8 cellular contexts compared by ENCODE assay signal in genomic region chr9:71909887-71910601, GRCh38. TPM values are rescaled to one million over a fixed set of nuclear protein-coding genes. Genes with fewer than 3 reads are reported as not detected.
DNase-seq lines count a peak whose midpoint lies in the region; ATAC-seq, FAIRE-seq and TF ChIP-seq lines count a peak whose summit lies in the region.

No MANE protein-coding gene starts in this region.

- H3K27ac ChIP-seq in H1 (ENCODE audit: low read depth, low read length) = peak overlapping the region; percentile 89
- H3K27ac ChIP-seq in lower lobe of right lung = peak overlapping the region; percentile 93

- no peak overlapping the region for H2AK5ac ChIP-seq in H1 (ENCODE audit: low read depth, low read length)

- 0% methylated on average over 27 of the region's 41 CpGs; no CpG with 5 or more reads in 1 of the 2 experiments for WGBS in H1 (ENCODE audit: extremely low coverage in 1 of 2, insufficient coverage in 1 of 2, insufficient read length in 1 of 2, insufficient replicate concordance in 2 of 2, low coverage in 1 of 2, low lambda C conversion rate in 2 of 2, missing lambda C conversion rate in 1 of 2), 2 experiments

- no peak overlapping the region for H3K23ac ChIP-seq in H1 (ENCODE audit: insufficient read length)

- BruUV-seq in Calu3 (replicated peaks; lab: Mats Ljungman, UMichigan) = no TSS peak

- H3K4me3 Mint-ChIP-seq in Calu3 (ENCODE audit: low read depth, unreplicated experiment) = peak overlapping the region; percentile 88

- H3K79me2 ChIP-seq in H1 (ENCODE audit: control insufficient read depth in 1 of 2, insufficient read depth in 2 of 2, low read length in 2 of 2) = peaks cover 66 to 94% of the 10 kb centered on the region in 2 experiments

- H3K4me2 ChIP-seq in H1 (ENCODE audit: insufficient read depth in 1 of 2, low read depth in 2 of 2, low read length in 2 of 2) = peak overlapping the region; percentile 69 to 89

- CTCF ChIA-PET in Calu3 (lab: Charles Lee) (no interaction called here), H1 (lab: Charles Lee; ENCODE audit: partially characterized antibody) (no interaction called here)

- no peak for TF ChIP-seq EP300 in H1 (IDR thresholded peaks at IDR 0.05; ENCODE audit: borderline replicate concordance in 1 of 2, low read depth in 2 of 2, low read length in 2 of 2)

- H3K23me2 ChIP-seq in H1 (ENCODE audit: low read depth, low read length) = peaks cover 8% of the 10 kb centered on the region

- FAIRE-seq in H1 (lab: Jason Lieb, UNC) = no peak

- peak overlapping the region; percentile 76 for H3K4ac ChIP-seq in H1 (replicated peaks; ENCODE audit: insufficient read length, low read depth, low read length)

- TF ChIP-seq RAD21 in H1 (IDR thresholded peaks at IDR 0.05 in 1 of 2, conservative IDR thresholded peaks at IDR 0.05 in 1 of 2; ENCODE audit: low read depth in 2 of 2, low read length in 2 of 2) = peak in 1 of 2 experiments; percentile 1; a peak in 1 of 4 replicates

- H3K14ac ChIP-seq in H1 (ENCODE audit: insufficient read length) = no peak overlapping the region

- H4K91ac ChIP-seq in H1 (replicated peaks; ENCODE audit: insufficient read length, low read length) = no peak overlapping the region

- H4K20me1 ChIP-seq in H1 (replicated peaks in 1 of 2; ENCODE audit: control insufficient read depth in 1 of 2, insufficient read depth in 2 of 2, low read length in 2 of 2) = peaks cover 17 to 24% of the 10 kb centered on the region in 2 experiments

- peak overlapping the region; percentile 68 for H3K27ac Mint-ChIP-seq in Calu3 (ENCODE audit: unreplicated experiment)

- POLR2A ChIA-PET in H1 (lab: Charles Lee; ENCODE audit: partially characterized antibody) = interaction anchor here (0.6 to 3.6 kb wide), 13 partner anchors 9 to 94 kb away, joined by 3 to 73 read pairs (median 7); no protein-coding TSS in a partner anchor

- H3K9me3 ChIP-seq in H1 (ENCODE audit: insufficient read depth in 2 of 2, low read depth in 1 of 2, low read length in 1 of 2) (no peaks in the 10 kb centered on the region), lower lobe of right lung (no peaks in the 10 kb centered on the region)

- H3K4me1 Mint-ChIP-seq in Calu3 (ENCODE audit: low read depth, unreplicated experiment) = no peaks in the 10 kb centered on the region

- H2BK120ac ChIP-seq in H1 (replicated peaks; ENCODE audit: low read depth, low read length) = peak overlapping the region; percentile 13

- no peak overlapping the region for H2BK15ac ChIP-seq in H1 (ENCODE audit: low read length)

- TF ChIP-seq CTCF in Calu3 (IDR thresholded peaks at IDR 0.05; ENCODE audit: unreplicated experiment) (no peak), NB4 (IDR thresholded peaks at IDR 0.05; ENCODE audit: low read depth, low read length) (no peak), H1 (IDR thresholded peaks at IDR 0.05; ENCODE audit: control extremely low read depth in 1 of 3, insufficient read depth in 1 of 3, low read depth in 1 of 3, low read length in 3 of 3) (no peak), lower lobe of right lung (IDR thresholded peaks at IDR 0.05) (no peak)

- H3K56ac ChIP-seq in H1 (replicated peaks; ENCODE audit: insufficient read length, low read depth, low read length) = peak overlapping the region; percentile 74

- intact Hi-C loops in Calu3 (cut with micrococcal nuclease; ENCODE audit: unreplicated experiment) (loop anchor here (2.0 to 5.0 kb wide), 3 partner anchors 35 to 442 kb away; no protein-coding TSS in a partner anchor), lower lobe of right lung (cut with DNase I) (no loop called here)

- ATAC-seq in GM21717 (IDR thresholded peaks at IDR 0.05; ENCODE audit: unreplicated experiment) (peak; percentile 15), lower lobe of right lung (peak; percentile 28 to 43)

- H3K27me3 Mint-ChIP-seq in Calu3 (ENCODE audit: unreplicated experiment) = no peaks in the 10 kb centered on the region

- 0 out of 2 replicates have a peak overlapping the region, but pooled peaks have one; percentile 48 for H2BK20ac ChIP-seq in H1 (ENCODE audit: low read length)

- H3K4me1 ChIP-seq in H1 (replicated peaks in 1 of 4; ENCODE audit: control insufficient read depth in 3 of 4, insufficient read depth in 4 of 4, low read length in 3 of 4) = peaks cover 0 to 14% (median 3%) of the 10 kb centered on the region in 4 experiments; a peak in 5 of 7 replicates
- peaks cover 36% of the 10 kb centered on the region for H3K4me1 ChIP-seq in lower lobe of right lung

- H3K4me3 ChIP-seq in NB4 (ENCODE audit: low read depth, low read length) (peak overlapping the region; percentile 81), H1 (ENCODE audit: extremely low read depth in 1 of 4, insufficient read depth in 2 of 4, low read depth in 3 of 4, low read length in 4 of 4) (peak overlapping the region; percentile 63 to 98 (median 94)), lower lobe of right lung (peak overlapping the region; percentile 93)

- H3K36me3 ChIP-seq in H1 (ENCODE audit: control insufficient read depth in 2 of 4, insufficient read depth in 4 of 4, low read length in 3 of 4) (peaks cover 0 to 13% (median 2%) of the 10 kb centered on the region in 4 experiments; a peak in 2 of 8 replicates), lower lobe of right lung (peaks cover 7% of the 10 kb centered on the region)

- no peaks in the 10 kb centered on the region for H3K9me3 Mint-ChIP-seq in Calu3 (ENCODE audit: low read depth, unreplicated experiment)

- H2AFZ ChIP-seq in H1 (ENCODE audit: low read length) = no peak overlapping the region

- H3K18ac ChIP-seq in H1 (ENCODE audit: extremely low read depth, low read length) = peak overlapping the region; percentile 87; the same call in 1 of the 2 replicates

- peak overlapping the region; percentile 82 to 97 (median 92) for H3K9ac ChIP-seq in H1 (replicated peaks in 1 of 4; ENCODE audit: extremely low read depth in 1 of 4, low read depth in 3 of 4, low read length in 3 of 4)

- H2BK5ac ChIP-seq in H1 (ENCODE audit: low read depth, low read length) = peak overlapping the region; percentile 95

- DNase-seq in Calu3 (peak; percentile 66), NB4 (ENCODE audit: low read depth) (peak; percentile 47), H1 (ENCODE audit: low read depth in 1 of 2, low spot score in 2 of 2) (no peak), lower lobe of right lung (peak; percentile 75), RPMI8226 (no peak)
- peak; percentile 57 to 65 for DNase-seq in activated CD4-positive, alpha-beta T cell treated with anti-CD3 and anti-CD28 coated beads, Interleukin-2, amount 50 U/mL, for 48 hours
- peak; percentile 16 for DNase-seq in stimulated activated CD8-positive, alpha-beta memory T cell treated with anti-CD3 and anti-CD28 coated beads, Interleukin-15, amount 100 ng/mL, for 24 hours (ENCODE audit: low read depth)

- H2BK12ac ChIP-seq in H1 (ENCODE audit: low read depth, low read length) = no peak overlapping the region

- TF ChIP-seq POLR2A in NB4 (IDR thresholded peaks at IDR 0.05; ENCODE audit: extremely low read depth, insufficient read length) (no peak), H1 (IDR thresholded peaks at IDR 0.05; ENCODE audit: control extremely low read depth in 1 of 2, low read depth in 2 of 2, low read length in 2 of 2) (peak in 1 of 2 experiments; percentile 35; a peak in 1 of 3 replicates)

- peak overlapping the region; percentile 63 for H4K5ac ChIP-seq in H1 (ENCODE audit: insufficient read length, low read depth, low read length)

- no peaks in the 10 kb centered on the region; the same call in 1 of the 2 replicates for H3K79me1 ChIP-seq in H1 (ENCODE audit: low read depth, low read length)

- peak overlapping the region; percentile 98; the same call in 1 of the 2 replicates for H4K8ac ChIP-seq in H1 (ENCODE audit: extremely low read depth, insufficient read depth, low read length)

- peaks cover 39% of the 10 kb centered on the region for H3K36me3 Mint-ChIP-seq in Calu3 (ENCODE audit: insufficient read depth, unreplicated experiment)

- H3K27me3 ChIP-seq in H1 (replicated peaks in 1 of 4; ENCODE audit: control insufficient read depth in 3 of 4, extremely low read depth in 1 of 4, insufficient read depth in 3 of 4, low read length in 3 of 4) (no peaks in the 10 kb centered on the region), lower lobe of right lung (ENCODE audit: low read depth) (no peaks in the 10 kb centered on the region)

TF ChIP-seq in H1, 55 proteins besides CTCF, POLR2A, EP300 and RAD21 (continues in another document):
- TF ChIP-seq TBP (IDR thresholded peaks at IDR 0.05; ENCODE audit: low read depth, low read length) (peak; percentile 23; the same call in 1 of the 2 replicates), ASH2L (IDR thresholded peaks at IDR 0.05; ENCODE audit: low read length) (peak; percentile 81), HDAC2 (IDR thresholded peaks at IDR 0.05; ENCODE audit: borderline replicate concordance in 1 of 2, low read depth in 2 of 2, low read length in 2 of 2) (no peak), BACH1 (IDR thresholded peaks at IDR 0.05; ENCODE audit: low read length) (peak; percentile 19; the same call in 1 of the 2 replicates), SIN3A (conservative IDR thresholded peaks at IDR 0.05 in 1 of 2, IDR thresholded peaks at IDR 0.05 in 1 of 2; ENCODE audit: low read depth in 1 of 2, low read length in 2 of 2) (0 out of 4 replicates have a peak, but pooled peaks of 1 of the 2 experiments have one; percentile 29), GTF2F1 (IDR thresholded peaks at IDR 0.05; ENCODE audit: borderline replicate concordance, low read depth, low read length) (no peak)

RNA-seq across cellular contexts. Expression of gene ABHD17B, which starts 0.9 kb away (rescaled TPM):
- total RNA-seq in Calu3 (2022) = 16.5 and 17.3 TPM in 2 replicates
- 60.8 and 62.7 TPM in 2 replicates for total RNA-seq in H1 (2021; fragmentation: NEBNext Ultra II Directional; extraction: Animal tissue kit (Norgen Biotek cat#: 25700))
- polyA plus RNA-seq in H1 (2011; rRNA removed) = 29.2 and 37.2 TPM in 2 replicates
- polyA plus RNA-seq in H1 (2011; cell fraction: cytosol; rRNA removed) = 34.5 TPM
- polyA plus RNA-seq in H1 (2011; cell fraction: nucleus; rRNA removed) = 16.9 TPM
- polyA plus RNA-seq in H1 (2012, experiment 1 of 2) = 23.5 to 33.6 TPM (median 29.3 TPM) in 4 replicates
- polyA plus RNA-seq in H1 (2012, experiment 2 of 2) = 22.2 TPM
- 22.9 TPM for polyA plus RNA-seq in H1 (2013, experiment 1 of 2)
- polyA plus RNA-seq in H1 (2013, experiment 2 of 2) = 23.0 TPM
- 87.1 and 87.9 TPM in 2 replicates for polyA minus RNA-seq in H1 (2011; rRNA and poly(A)+ RNA removed)
- 41.2 TPM for polyA minus RNA-seq in H1 (2011; cell fraction: cytosol; rRNA and poly(A)+ RNA removed)
- polyA minus RNA-seq in H1 (2011; cell fraction: nucleus; rRNA and poly(A)+ RNA removed) = 45.4 TPM
- total RNA-seq in lower lobe of right lung = 12.8 TPM

RNA-seq across cellular contexts. Expression of gene C9orf85, which starts 1.4 kb away (rescaled TPM):
- total RNA-seq in Calu3 (2022) = 8.3 and 9.8 TPM in 2 replicates
- total RNA-seq in H1 (2021; fragmentation: NEBNext Ultra II Directional; extraction: Animal tissue kit (Norgen Biotek cat#: 25700)) = 13.2 and 14.5 TPM in 2 replicates
- polyA plus RNA-seq in H1 (2011; rRNA removed) = 6.2 and 6.3 TPM in 2 replicates
- polyA plus RNA-seq in H1 (2011; cell fraction: cytosol; rRNA removed) = 10.3 TPM
- polyA plus RNA-seq in H1 (2011; cell fraction: nucleus; rRNA removed) = 7.5 TPM
- 7.9 to 16.3 TPM (median 10.0 TPM) in 4 replicates for polyA plus RNA-seq in H1 (2012, experiment 1 of 2)
- polyA plus RNA-seq in H1 (2012, experiment 2 of 2) = 3.6 TPM
- 12.1 TPM for polyA plus RNA-seq in H1 (2013, experiment 1 of 2)
- 13.5 TPM for polyA plus RNA-seq in H1 (2013, experiment 2 of 2)
- polyA minus RNA-seq in H1 (2011; rRNA and poly(A)+ RNA removed) = 3.2 and 4.7 TPM in 2 replicates
- 7.3 TPM for polyA minus RNA-seq in H1 (2011; cell fraction: cytosol; rRNA and poly(A)+ RNA removed)
- 12.0 TPM for polyA minus RNA-seq in H1 (2011; cell fraction: nucleus; rRNA and poly(A)+ RNA removed)
- 11.1 TPM for total RNA-seq in lower lobe of right lung

Comparison
In these comparisons a context has a peak if more than half of its experiments do, and no peak if none do; other contexts are left out.
1. DNase-seq: peak in Calu3 (single experiment), NB4 (single experiment), activated CD4-positive, alpha-beta T cell treated with anti-CD3 and anti-CD28 coated beads, Interleukin-2, amount 50 U/mL, for 48 hours (2 of 2), lower lobe of right lung (single experiment) and stimulated activated CD8-positive, alpha-beta memory T cell treated with anti-CD3 and anti-CD28 coated beads, Interleukin-15, amount 100 ng/mL, for 24 hours (single experiment); none in H1 (0 of 2) and RPMI8226 (single experiment).
2. Peak in every context shown above with its lines, with median percentiles within 50 percentile points of each other: H3K4me3 ChIP-seq.